1 cellular context compared by ENCODE assay signal in the genomic region with DNA sequence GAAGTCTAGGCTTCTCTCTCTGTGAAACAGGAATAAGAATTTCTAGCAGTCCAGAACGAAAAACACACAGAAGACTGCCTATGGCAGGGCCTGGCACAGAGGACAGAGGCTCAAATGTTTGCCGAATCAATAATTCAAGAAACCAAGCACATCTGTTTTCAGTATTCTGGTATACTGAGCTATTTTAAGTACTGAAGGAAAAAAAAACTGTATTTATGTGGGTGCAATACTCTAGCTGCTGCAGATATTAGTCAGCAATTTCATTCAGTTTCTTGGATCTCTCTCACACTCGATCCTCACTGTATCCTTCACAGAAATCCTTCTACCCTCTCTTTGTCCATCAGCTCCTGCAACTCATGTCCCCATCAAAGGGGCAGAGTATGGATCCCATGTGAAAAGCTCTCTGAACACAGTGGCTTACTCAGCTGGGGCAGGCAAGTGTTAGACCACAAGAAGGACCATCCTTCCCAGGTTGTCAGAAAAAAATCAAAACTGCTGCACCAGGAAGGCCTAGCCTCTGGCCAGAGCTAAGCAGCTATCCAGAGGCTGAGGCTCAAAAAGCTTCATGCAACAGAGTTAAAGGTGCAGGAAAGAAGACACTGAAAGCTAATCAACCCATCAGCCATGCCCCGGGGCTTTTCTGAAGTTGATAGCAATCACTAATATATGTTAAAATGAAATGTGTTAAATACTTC.
TF ChIP-seq lines count a peak whose summit lies in the region.

No MANE protein-coding gene starts in this region.

TF ChIP-seq in GM23338, 12 proteins besides CTCF, POLR2A, EP300 and RAD21 (continued from another document):
- TF ChIP-seq, protein P1, sequence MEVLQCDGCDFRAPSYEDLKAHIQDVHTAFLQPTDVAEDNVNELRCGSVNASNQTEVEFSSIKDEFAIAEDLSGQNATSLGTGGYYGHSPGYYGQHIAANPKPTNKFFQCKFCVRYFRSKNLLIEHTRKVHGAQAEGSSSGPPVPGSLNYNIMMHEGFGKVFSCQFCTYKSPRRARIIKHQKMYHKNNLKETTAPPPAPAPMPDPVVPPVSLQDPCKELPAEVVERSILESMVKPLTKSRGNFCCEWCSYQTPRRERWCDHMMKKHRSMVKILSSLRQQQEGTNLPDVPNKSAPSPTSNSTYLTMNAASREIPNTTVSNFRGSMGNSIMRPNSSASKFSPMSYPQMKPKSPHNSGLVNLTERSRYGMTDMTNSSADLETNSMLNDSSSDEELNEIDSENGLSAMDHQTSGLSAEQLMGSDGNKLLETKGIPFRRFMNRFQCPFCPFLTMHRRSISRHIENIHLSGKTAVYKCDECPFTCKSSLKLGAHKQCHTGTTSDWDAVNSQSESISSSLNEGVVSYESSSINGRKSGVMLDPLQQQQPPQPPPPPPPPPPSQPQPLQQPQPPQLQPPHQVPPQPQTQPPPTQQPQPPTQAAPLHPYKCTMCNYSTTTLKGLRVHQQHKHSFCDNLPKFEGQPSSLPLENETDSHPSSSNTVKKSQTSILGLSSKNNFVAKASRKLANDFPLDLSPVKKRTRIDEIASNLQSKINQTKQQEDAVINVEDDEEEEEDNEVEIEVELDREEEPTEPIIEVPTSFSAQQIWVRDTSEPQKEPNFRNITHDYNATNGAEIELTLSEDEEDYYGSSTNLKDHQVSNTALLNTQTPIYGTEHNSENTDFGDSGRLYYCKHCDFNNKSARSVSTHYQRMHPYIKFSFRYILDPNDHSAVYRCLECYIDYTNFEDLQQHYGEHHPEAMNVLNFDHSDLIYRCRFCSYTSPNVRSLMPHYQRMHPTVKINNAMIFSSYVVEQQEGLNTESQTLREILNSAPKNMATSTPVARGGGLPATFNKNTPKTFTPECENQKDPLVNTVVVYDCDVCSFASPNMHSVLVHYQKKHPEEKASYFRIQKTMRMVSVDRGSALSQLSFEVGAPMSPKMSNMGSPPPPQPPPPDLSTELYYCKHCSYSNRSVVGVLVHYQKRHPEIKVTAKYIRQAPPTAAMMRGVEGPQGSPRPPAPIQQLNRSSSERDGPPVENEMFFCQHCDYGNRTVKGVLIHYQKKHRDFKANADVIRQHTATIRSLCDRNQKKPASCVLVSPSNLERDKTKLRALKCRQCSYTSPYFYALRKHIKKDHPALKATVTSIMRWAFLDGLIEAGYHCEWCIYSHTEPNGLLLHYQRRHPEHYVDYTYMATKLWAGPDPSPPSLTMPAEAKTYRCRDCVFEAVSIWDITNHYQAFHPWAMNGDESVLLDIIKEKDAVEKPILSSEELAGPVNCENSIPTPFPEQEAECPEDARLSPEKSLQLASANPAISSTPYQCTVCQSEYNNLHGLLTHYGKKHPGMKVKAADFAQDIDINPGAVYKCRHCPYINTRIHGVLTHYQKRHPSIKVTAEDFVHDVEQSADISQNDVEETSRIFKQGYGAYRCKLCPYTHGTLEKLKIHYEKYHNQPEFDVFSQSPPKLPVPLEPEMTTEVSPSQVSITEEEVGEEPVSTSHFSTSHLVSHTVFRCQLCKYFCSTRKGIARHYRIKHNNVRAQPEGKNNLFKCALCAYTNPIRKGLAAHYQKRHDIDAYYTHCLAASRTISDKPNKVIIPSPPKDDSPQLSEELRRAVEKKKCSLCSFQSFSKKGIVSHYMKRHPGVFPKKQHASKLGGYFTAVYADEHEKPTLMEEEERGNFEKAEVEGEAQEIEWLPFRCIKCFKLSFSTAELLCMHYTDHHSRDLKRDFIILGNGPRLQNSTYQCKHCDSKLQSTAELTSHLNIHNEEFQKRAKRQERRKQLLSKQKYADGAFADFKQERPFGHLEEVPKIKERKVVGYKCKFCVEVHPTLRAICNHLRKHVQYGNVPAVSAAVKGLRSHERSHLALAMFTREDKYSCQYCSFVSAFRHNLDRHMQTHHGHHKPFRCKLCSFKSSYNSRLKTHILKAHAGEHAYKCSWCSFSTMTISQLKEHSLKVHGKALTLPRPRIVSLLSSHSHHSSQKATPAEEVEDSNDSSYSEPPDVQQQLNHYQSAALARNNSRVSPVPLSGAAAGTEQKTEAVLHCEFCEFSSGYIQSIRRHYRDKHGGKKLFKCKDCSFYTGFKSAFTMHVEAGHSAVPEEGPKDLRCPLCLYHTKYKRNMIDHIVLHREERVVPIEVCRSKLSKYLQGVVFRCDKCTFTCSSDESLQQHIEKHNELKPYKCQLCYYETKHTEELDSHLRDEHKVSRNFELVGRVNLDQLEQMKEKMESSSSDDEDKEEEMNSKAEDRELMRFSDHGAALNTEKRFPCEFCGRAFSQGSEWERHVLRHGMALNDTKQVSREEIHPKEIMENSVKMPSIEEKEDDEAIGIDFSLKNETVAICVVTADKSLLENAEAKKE (CRISPR knock-in tag; IDR thresholded peaks at IDR 0.05), result no peak
- TF ChIP-seq, protein P2, sequence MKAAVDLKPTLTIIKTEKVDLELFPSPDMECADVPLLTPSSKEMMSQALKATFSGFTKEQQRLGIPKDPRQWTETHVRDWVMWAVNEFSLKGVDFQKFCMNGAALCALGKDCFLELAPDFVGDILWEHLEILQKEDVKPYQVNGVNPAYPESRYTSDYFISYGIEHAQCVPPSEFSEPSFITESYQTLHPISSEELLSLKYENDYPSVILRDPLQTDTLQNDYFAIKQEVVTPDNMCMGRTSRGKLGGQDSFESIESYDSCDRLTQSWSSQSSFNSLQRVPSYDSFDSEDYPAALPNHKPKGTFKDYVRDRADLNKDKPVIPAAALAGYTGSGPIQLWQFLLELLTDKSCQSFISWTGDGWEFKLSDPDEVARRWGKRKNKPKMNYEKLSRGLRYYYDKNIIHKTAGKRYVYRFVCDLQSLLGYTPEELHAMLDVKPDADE (IDR thresholded peaks at IDR 0.05), result no peak
- TF ChIP-seq ZNF114 (CRISPR knock-in tag; IDR thresholded peaks at IDR 0.05), result no peak
- no peak for TF ChIP-seq EZH2 (IDR thresholded peaks at IDR 0.05; ENCODE audit: low read depth, unreplicated experiment)
- no peak for TF ChIP-seq POLR2AphosphoS5 (IDR thresholded peaks at IDR 0.05; ENCODE audit: low read depth)
